11 cellular contexts compared by ENCODE assay signal in the genomic region with DNA sequence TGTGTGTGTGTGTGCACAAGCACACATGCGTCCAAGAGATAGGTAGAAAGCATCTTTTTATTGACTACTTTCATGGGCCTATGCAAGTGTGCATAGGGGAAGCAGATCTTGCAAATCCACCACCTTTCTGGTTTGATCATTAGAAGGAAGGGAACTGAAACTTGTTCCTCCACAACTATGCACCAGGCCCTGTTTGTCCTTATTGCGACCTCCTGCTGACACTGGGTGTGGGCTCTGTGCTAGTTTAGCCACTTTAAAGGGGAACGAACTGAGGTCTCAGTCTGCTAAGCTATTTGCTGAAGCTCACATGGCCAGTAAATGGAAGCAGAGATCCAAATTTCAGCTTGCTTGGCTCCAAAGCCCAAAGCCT. TPM values are rescaled to one million over a fixed set of nuclear protein-coding genes. Genes with fewer than 3 reads are reported as not detected.
A peak's percentile ranks its signal among the peaks of the same experiment; 100 is the strongest.
DNase-seq lines count a peak whose midpoint lies in the region; ATAC-seq and TF ChIP-seq lines count a peak whose summit lies in the region.
"Had no signal": no experiment of that assay in that cellular context is flagged by ENCODE, and none has a peak within 500 bp of the region (broad histone marks: within the 10 kb centered on the region; RNA-seq: fewer than 3 reads in every experiment).

No MANE protein-coding gene starts in this region.

- H3F3A ChIP-seq in GM23338 (replicated peaks; ENCODE audit: low read depth) = no peaks in the 10 kb centered on the region

- no peaks in the 10 kb centered on the region for H4K20me1 ChIP-seq in GM23338 (replicated peaks; ENCODE audit: insufficient read depth)

- peaks cover 2% of the 10 kb centered on the region for H3K27me3 Mint-ChIP-seq in GM23338 (ENCODE audit: insufficient read depth, low read depth, poor library complexity)

- ATAC-seq in GM18511 (IDR thresholded peaks at IDR 0.05; ENCODE audit: unreplicated experiment) (peak; percentile 88), GM21737 (IDR thresholded peaks at IDR 0.05; ENCODE audit: unreplicated experiment) (peak; percentile 81), HG03558 (IDR thresholded peaks at IDR 0.05; ENCODE audit: extremely low read depth, unreplicated experiment) (peak; percentile 75), left lung (peak; percentile 84), GM23338 (no peak)

- H3K4me1 ChIP-seq in left lung (peaks cover 7 to 37% of the 10 kb centered on the region in 2 donors), GM23338 (ENCODE audit: insufficient read depth) (no peaks in the 10 kb centered on the region)

- no peak overlapping the region for H3K27ac Mint-ChIP-seq in GM23338
- H3K27ac Mint-ChIP-seq: activated CD4-positive, alpha-beta T cell treated with anti-CD3 and anti-CD28 coated beads, Interleukin-2, amount 10 ng/mL, durations not matched to agents 24 days and 14 days had no signal

- H3K36me3 ChIP-seq in left lung = no peaks in the 10 kb centered on the region
- no peaks in the 10 kb centered on the region for H3K36me3 ChIP-seq in GM23338 (ENCODE audit: insufficient read depth)
- H3K36me3 ChIP-seq: cardiac muscle cell, MG63 had no signal

- TF ChIP-seq CTCF in left lung (IDR thresholded peaks at IDR 0.05) (no peak), GM23338 (conservative IDR thresholded peaks at IDR 0.05; ENCODE audit: low read depth in 2 of 2) (no peak)

- H3K36me3 Mint-ChIP-seq in GM23338 (ENCODE audit: low read depth) = no peaks in the 10 kb centered on the region

- no peaks in the 10 kb centered on the region for H3K9me2 ChIP-seq in GM23338 (ENCODE audit: insufficient read depth)

- H2AFZ ChIP-seq in GM23338 = no peak overlapping the region

- H3K4me3 Mint-ChIP-seq in GM23338 = no peak overlapping the region
- H3K4me3 Mint-ChIP-seq: activated CD4-positive, alpha-beta T cell treated with anti-CD3 and anti-CD28 coated beads, Interleukin-2, amount 10 ng/mL, durations not matched to agents 24 days and 14 days had no signal

- H3K9me3 ChIP-seq in left lung = no peaks in the 10 kb centered on the region
- H3K9me3 ChIP-seq: MG63 had no signal

- H3K27ac ChIP-seq in left lung = peak overlapping the region in 1 of 2 donors; percentile 54
- H3K27ac ChIP-seq in GM23338 (ENCODE audit: low read depth) = no peak overlapping the region
- H3K27ac ChIP-seq: cardiac muscle cell had no signal

- H3K27me3 ChIP-seq in left lung = peaks cover 0 to 4% of the 10 kb centered on the region in 2 donors
- H3K27me3 ChIP-seq in GM23338 (ENCODE audit: insufficient read depth) = no peaks in the 10 kb centered on the region
- H3K27me3 ChIP-seq: cardiac muscle cell, MG63 had no signal

- intact Hi-C loops in left lung (cut with DNase I) = no loop called here

- no peaks in the 10 kb centered on the region for H3K9me3 Mint-ChIP-seq in GM23338
- H3K9me3 Mint-ChIP-seq: activated CD4-positive, alpha-beta T cell treated with anti-CD3 and anti-CD28 coated beads, Interleukin-2, amount 10 ng/mL, durations not matched to agents 24 days and 14 days had no signal

- H3K4me3 ChIP-seq in left lung (no peak overlapping the region), GM23338 (no peak overlapping the region)
- H3K4me3 ChIP-seq: cardiac muscle cell, MG63 had no signal

- H3K79me2 ChIP-seq in GM23338 (replicated peaks; ENCODE audit: insufficient read depth) = no peaks in the 10 kb centered on the region

- no peak overlapping the region for H3K4me2 ChIP-seq in GM23338

- no peaks in the 10 kb centered on the region for H3K4me1 Mint-ChIP-seq in GM23338

- no peak for DNase-seq in left lung
- no peak for DNase-seq in mucosa of gallbladder (ENCODE audit: low spot score)
- no peak for DNase-seq in DMS 273 treated with DMSO at 0.1 percent for 48 hours (lab: John Stamatoyannopoulos, UW)
- no peak for DNase-seq in GM23338 (ENCODE audit: low spot score)
- no peak for DNase-seq in HK-2 (ENCODE audit: unreplicated experiment)
- DNase-seq: activated CD4-positive, alpha-beta T cell treated with anti-CD3 and anti-CD28 coated beads, Interleukin-2, amount 10 ng/mL, durations not matched to agents 24 days and 14 days; MG63 had no signal

TF ChIP-seq in GM23338, 12 proteins besides CTCF, POLR2A, EP300 and RAD21 (continues in another document):
- TF ChIP-seq ZNF114 (CRISPR knock-in tag; IDR thresholded peaks at IDR 0.05) (no peak), CREB1 (CRISPR knock-in tag; IDR thresholded peaks at IDR 0.05; ENCODE audit: low read depth) (no peak), ETS1 (IDR thresholded peaks at IDR 0.05) (no peak), EZH2 (IDR thresholded peaks at IDR 0.05; ENCODE audit: low read depth, unreplicated experiment) (no peak), STAT1 (IDR thresholded peaks at IDR 0.05; ENCODE audit: unreplicated experiment) (no peak), EZH2phosphoT487 (IDR thresholded peaks at IDR 0.05; ENCODE audit: unreplicated experiment) (no peak), ZNF331 (CRISPR knock-in tag; IDR thresholded peaks at IDR 0.05; ENCODE audit: low read depth) (no peak), NANOG (IDR thresholded peaks at IDR 0.05; ENCODE audit: borderline replicate concordance) (no peak)
- TF ChIP-seq, protein P1, sequence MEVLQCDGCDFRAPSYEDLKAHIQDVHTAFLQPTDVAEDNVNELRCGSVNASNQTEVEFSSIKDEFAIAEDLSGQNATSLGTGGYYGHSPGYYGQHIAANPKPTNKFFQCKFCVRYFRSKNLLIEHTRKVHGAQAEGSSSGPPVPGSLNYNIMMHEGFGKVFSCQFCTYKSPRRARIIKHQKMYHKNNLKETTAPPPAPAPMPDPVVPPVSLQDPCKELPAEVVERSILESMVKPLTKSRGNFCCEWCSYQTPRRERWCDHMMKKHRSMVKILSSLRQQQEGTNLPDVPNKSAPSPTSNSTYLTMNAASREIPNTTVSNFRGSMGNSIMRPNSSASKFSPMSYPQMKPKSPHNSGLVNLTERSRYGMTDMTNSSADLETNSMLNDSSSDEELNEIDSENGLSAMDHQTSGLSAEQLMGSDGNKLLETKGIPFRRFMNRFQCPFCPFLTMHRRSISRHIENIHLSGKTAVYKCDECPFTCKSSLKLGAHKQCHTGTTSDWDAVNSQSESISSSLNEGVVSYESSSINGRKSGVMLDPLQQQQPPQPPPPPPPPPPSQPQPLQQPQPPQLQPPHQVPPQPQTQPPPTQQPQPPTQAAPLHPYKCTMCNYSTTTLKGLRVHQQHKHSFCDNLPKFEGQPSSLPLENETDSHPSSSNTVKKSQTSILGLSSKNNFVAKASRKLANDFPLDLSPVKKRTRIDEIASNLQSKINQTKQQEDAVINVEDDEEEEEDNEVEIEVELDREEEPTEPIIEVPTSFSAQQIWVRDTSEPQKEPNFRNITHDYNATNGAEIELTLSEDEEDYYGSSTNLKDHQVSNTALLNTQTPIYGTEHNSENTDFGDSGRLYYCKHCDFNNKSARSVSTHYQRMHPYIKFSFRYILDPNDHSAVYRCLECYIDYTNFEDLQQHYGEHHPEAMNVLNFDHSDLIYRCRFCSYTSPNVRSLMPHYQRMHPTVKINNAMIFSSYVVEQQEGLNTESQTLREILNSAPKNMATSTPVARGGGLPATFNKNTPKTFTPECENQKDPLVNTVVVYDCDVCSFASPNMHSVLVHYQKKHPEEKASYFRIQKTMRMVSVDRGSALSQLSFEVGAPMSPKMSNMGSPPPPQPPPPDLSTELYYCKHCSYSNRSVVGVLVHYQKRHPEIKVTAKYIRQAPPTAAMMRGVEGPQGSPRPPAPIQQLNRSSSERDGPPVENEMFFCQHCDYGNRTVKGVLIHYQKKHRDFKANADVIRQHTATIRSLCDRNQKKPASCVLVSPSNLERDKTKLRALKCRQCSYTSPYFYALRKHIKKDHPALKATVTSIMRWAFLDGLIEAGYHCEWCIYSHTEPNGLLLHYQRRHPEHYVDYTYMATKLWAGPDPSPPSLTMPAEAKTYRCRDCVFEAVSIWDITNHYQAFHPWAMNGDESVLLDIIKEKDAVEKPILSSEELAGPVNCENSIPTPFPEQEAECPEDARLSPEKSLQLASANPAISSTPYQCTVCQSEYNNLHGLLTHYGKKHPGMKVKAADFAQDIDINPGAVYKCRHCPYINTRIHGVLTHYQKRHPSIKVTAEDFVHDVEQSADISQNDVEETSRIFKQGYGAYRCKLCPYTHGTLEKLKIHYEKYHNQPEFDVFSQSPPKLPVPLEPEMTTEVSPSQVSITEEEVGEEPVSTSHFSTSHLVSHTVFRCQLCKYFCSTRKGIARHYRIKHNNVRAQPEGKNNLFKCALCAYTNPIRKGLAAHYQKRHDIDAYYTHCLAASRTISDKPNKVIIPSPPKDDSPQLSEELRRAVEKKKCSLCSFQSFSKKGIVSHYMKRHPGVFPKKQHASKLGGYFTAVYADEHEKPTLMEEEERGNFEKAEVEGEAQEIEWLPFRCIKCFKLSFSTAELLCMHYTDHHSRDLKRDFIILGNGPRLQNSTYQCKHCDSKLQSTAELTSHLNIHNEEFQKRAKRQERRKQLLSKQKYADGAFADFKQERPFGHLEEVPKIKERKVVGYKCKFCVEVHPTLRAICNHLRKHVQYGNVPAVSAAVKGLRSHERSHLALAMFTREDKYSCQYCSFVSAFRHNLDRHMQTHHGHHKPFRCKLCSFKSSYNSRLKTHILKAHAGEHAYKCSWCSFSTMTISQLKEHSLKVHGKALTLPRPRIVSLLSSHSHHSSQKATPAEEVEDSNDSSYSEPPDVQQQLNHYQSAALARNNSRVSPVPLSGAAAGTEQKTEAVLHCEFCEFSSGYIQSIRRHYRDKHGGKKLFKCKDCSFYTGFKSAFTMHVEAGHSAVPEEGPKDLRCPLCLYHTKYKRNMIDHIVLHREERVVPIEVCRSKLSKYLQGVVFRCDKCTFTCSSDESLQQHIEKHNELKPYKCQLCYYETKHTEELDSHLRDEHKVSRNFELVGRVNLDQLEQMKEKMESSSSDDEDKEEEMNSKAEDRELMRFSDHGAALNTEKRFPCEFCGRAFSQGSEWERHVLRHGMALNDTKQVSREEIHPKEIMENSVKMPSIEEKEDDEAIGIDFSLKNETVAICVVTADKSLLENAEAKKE (CRISPR knock-in tag; IDR thresholded peaks at IDR 0.05) = no peak

RNA-seq across cellular contexts. Expression of gene INSIG2, which starts 32.1 kb away (rescaled TPM):
- total RNA-seq in left lung = 10 to 100 TPM; 31.5 to 35.4 TPM
- 42.7 TPM for total RNA-seq in mucosa of gallbladder
- total RNA-seq in GM23338 (2014; rRNA removed; shearing (Covaris generic)) = 8.1 and 10.1 TPM in 2 replicates
- 11.0 and 15.1 TPM in 2 replicates for polyA plus RNA-seq in GM23338 (2016; fragmentation: Nextera tagmentation; extraction: Ambion mirVana)

RNA-seq across cellular contexts. Expression of gene CCDC93, which starts 42.3 kb away (rescaled TPM):
- total RNA-seq in left lung (10 to 100 TPM; 30.2 to 49.0 TPM), mucosa of gallbladder (34.6 TPM)
- 9.8 and 13.1 TPM in 2 replicates for total RNA-seq in GM23338 (2014; rRNA removed; shearing (Covaris generic))
- 12.3 and 16.8 TPM in 2 replicates for polyA plus RNA-seq in GM23338 (2016; fragmentation: Nextera tagmentation; extraction: Ambion mirVana)
